ENCODE assay signal across 14 cellular contexts in the genomic region with DNA sequence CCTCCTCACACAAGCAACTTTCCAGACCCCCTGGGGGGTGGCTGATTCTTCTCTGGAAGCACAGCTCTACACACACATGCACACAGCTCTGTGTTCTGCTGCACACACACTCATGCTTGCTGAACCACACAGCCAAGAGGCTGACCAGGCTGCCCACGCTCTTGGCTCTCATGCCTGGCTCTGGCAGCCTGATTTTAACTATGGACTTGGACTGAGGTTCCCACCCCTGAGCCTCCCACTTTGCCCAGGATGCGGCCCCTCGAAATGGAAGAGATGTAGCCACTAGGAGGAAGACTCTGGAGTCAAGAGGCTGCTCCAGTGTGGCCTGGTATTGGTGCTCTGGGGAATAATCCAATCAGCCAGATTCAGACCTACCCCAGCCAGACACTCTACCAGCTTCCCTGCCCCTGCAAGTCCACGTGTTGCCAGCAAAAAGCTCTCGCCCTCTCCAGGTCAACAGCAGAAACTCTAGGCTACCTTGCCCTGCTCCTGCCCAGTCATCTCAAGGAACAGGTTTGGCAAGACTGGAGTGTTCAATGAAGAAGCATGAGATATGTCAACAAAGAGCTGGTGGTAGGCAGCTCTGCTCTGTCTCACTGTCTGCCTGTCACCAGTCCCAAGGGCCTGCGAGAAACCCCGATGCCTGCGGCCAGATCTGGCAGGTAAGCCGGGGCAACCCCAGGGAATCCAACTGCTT. TPM values are rescaled to one million over a fixed set of nuclear protein-coding genes. Genes with fewer than 3 reads are reported as not detected.
DNase-seq lines count a peak whose midpoint lies in the region; ATAC-seq and TF ChIP-seq lines count a peak whose summit lies in the region.
"Had no signal": no experiment of that assay in that cellular context is flagged by ENCODE, and none has a peak within 500 bp of the region (broad histone marks: within the 10 kb centered on the region; RNA-seq: fewer than 3 reads in every experiment).

No MANE protein-coding gene starts in this region.

- ATAC-seq in Right ventricle myocardium superior (ENCODE audit: poor library complexity), result peak; percentile 45
- ATAC-seq in left cardiac atrium, result no peak
- no peak for ATAC-seq in activated CD8-positive, alpha-beta T cell treated with anti-CD3 and anti-CD28 coated beads for 36 hours
- ATAC-seq in lower lobe of right lung, result peak; percentile 75 to 83
- ATAC-seq: right cardiac atrium had no signal

- intact Hi-C loops in Right ventricle myocardium superior (cut with DNase I), result no loop called here
- intact Hi-C loops in left cardiac atrium (cut with DNase I), result no loop called here
- intact Hi-C loops in activated CD8-positive, alpha-beta T cell treated with anti-CD3 and anti-CD28 coated beads for 36 hours (cut with micrococcal nuclease), result no loop called here
- intact Hi-C loops in lower lobe of right lung (cut with DNase I), result no loop called here

- DNase-seq in Right ventricle myocardium superior, result peak; percentile 38
- no peak for DNase-seq in left cardiac atrium
- no peak for DNase-seq in activated CD8-positive, alpha-beta T cell treated with anti-CD3 and anti-CD28 coated beads for 36 hours
- peak; percentile 70 for DNase-seq in lower lobe of right lung
- DNase-seq in effector CD8-positive, alpha-beta T cell (lab: John Stamatoyannopoulos, UW), result no peak
- DNase-seq in HFFc6, result no peak
- no peak for DNase-seq in foreskin melanocyte
- DNase-seq: activated CD4-positive, alpha-beta T cell treated with anti-CD3 and anti-CD28 coated beads, Interleukin-2, amount 10 ng/mL, durations not matched to agents 24 days and 14 days; AML-193; NCI-H1694 treated with DMSO at 0.1 percent for 48 hours; RPMI8226 had no signal

- peaks cover 15% of the 10 kb centered on the region for H3K36me3 Mint-ChIP-seq in activated CD8-positive, alpha-beta T cell treated with anti-CD3 and anti-CD28 coated beads for 36 hours (ENCODE audit: low read depth)
- peaks cover 10% of the 10 kb centered on the region; the same call in 1 of the 2 replicates for H3K36me3 Mint-ChIP-seq in HFFc6 (ENCODE audit: low read depth)

- CTCF ChIA-PET in activated CD8-positive, alpha-beta T cell treated with anti-CD3 and anti-CD28 coated beads for 36 hours (lab: Charles Lee), result interaction anchor here (5.7 to 19.3 kb wide), 2 partner anchors 9 to 92 kb away, joined by 31 to 472 read pairs; a partner anchor contains a TSS

- H3K27ac Mint-ChIP-seq in activated CD8-positive, alpha-beta T cell treated with anti-CD3 and anti-CD28 coated beads for 36 hours, result peak overlapping the region; percentile 51
- H3K27ac Mint-ChIP-seq in HFFc6, result no peak overlapping the region

- no peak overlapping the region for H3K4me3 Mint-ChIP-seq in activated CD8-positive, alpha-beta T cell treated with anti-CD3 and anti-CD28 coated beads for 36 hours
- H3K4me3 Mint-ChIP-seq in HFFc6, result no peak overlapping the region
- H3K4me3 Mint-ChIP-seq: activated CD4-positive, alpha-beta T cell treated with anti-CD3 and anti-CD28 coated beads, Interleukin-2, amount 10 ng/mL, durations not matched to agents 24 days and 14 days had no signal

- H3K4me1 Mint-ChIP-seq in activated CD8-positive, alpha-beta T cell treated with anti-CD3 and anti-CD28 coated beads for 36 hours (ENCODE audit: low read depth), result peaks cover 69% of the 10 kb centered on the region
- H3K4me1 Mint-ChIP-seq in HFFc6 (ENCODE audit: low read depth), result peaks cover 18% of the 10 kb centered on the region

- H3K36me3 ChIP-seq in lower lobe of right lung (peaks cover 89% of the 10 kb centered on the region), urinary bladder (ENCODE audit: insufficient read depth) (no peaks in the 10 kb centered on the region)

- POLR2A ChIA-PET in activated CD8-positive, alpha-beta T cell treated with anti-CD3 and anti-CD28 coated beads for 36 hours (lab: Charles Lee), result interaction anchor here (1.1 to 2.5 kb wide), 4 partner anchors 8 to 27 kb away, joined by 3 to 7 read pairs (median 4); a partner anchor contains a TSS

- H3K27ac ChIP-seq in lower lobe of right lung (peak overlapping the region; percentile 67), urinary bladder (ENCODE audit: low read depth) (peak overlapping the region; percentile 51)

- H3K4me3 ChIP-seq in lower lobe of right lung (no peak overlapping the region), urinary bladder (ENCODE audit: low read depth, low read length) (no peak overlapping the region)

- H3K9me3 Mint-ChIP-seq in activated CD8-positive, alpha-beta T cell treated with anti-CD3 and anti-CD28 coated beads for 36 hours, result no peaks in the 10 kb centered on the region
- H3K9me3 Mint-ChIP-seq in HFFc6, result no peaks in the 10 kb centered on the region
- H3K9me3 Mint-ChIP-seq: activated CD4-positive, alpha-beta T cell treated with anti-CD3 and anti-CD28 coated beads, Interleukin-2, amount 10 ng/mL, durations not matched to agents 24 days and 14 days had no signal

- H3K27me3 ChIP-seq in lower lobe of right lung (ENCODE audit: low read depth), result no peaks in the 10 kb centered on the region

- WGBS in urinary bladder, result 79% methylated on average over 9 of the region's 9 CpGs

- no peaks in the 10 kb centered on the region for H3K27me3 Mint-ChIP-seq in activated CD8-positive, alpha-beta T cell treated with anti-CD3 and anti-CD28 coated beads for 36 hours
- H3K27me3 Mint-ChIP-seq in HFFc6 (ENCODE audit: insufficient read depth), result peaks cover 4% of the 10 kb centered on the region
- H3K27me3 Mint-ChIP-seq: activated CD4-positive, alpha-beta T cell treated with anti-CD3 and anti-CD28 coated beads, Interleukin-2, amount 10 ng/mL, durations not matched to agents 24 days and 14 days had no signal

- TF ChIP-seq CTCF in activated CD8-positive, alpha-beta T cell treated with anti-CD3 and anti-CD28 coated beads for 36 hours (IDR thresholded peaks at IDR 0.05), result no peak
- TF ChIP-seq CTCF in lower lobe of right lung (IDR thresholded peaks at IDR 0.05) (no peak), HFFc6 (IDR thresholded peaks at IDR 0.05) (no peak)

- no peaks in the 10 kb centered on the region for H3K9me3 ChIP-seq in lower lobe of right lung

- H3K4me1 ChIP-seq in lower lobe of right lung (peaks cover 64% of the 10 kb centered on the region), urinary bladder (ENCODE audit: insufficient read depth) (no peaks in the 10 kb centered on the region)

RNA-seq across cellular contexts. Expression of a gene that starts 8.8 kb away (rescaled TPM):
- 5.3 TPM for total RNA-seq in Right ventricle myocardium superior
- total RNA-seq in left cardiac atrium, result 1 to 10 TPM; 7.4 to 9.4 TPM
- 1 to 10 TPM; 4.2 to 5.1 TPM for total RNA-seq in activated CD8-positive, alpha-beta T cell treated with anti-CD3 and anti-CD28 coated beads for 36 hours
- total RNA-seq in lower lobe of right lung, result 16.2 TPM
- total RNA-seq in urinary bladder, result 7.5 TPM
- polyA plus RNA-seq in urinary bladder, result 21.7 TPM
- total RNA-seq in HFFc6 (2021; fragmentation: NEBNext Ultra II Directional; extraction: Animal tissue kit (Norgen Biotek cat#: 25700)), result 1 to 10 TPM; 4.5 to 8.1 (median 5.7) TPM

RNA-seq across cellular contexts. Expression of a gene that starts 28.6 kb away (rescaled TPM):
- total RNA-seq in Right ventricle myocardium superior, result 6.5 TPM
- total RNA-seq in left cardiac atrium, result 10 to 100 TPM; 11.9 to 12.3 TPM
- total RNA-seq in activated CD8-positive, alpha-beta T cell treated with anti-CD3 and anti-CD28 coated beads for 36 hours, result 10 to 100 TPM; 20.5 to 21.1 TPM
- total RNA-seq in lower lobe of right lung, result 27.4 TPM
- 8.4 TPM for total RNA-seq in urinary bladder
- 31.7 TPM for polyA plus RNA-seq in urinary bladder
- 10 to 100 TPM; 15.6 to 20.6 (median 16.7) TPM for total RNA-seq in HFFc6 (2021; fragmentation: NEBNext Ultra II Directional; extraction: Animal tissue kit (Norgen Biotek cat#: 25700))

RNA-seq across cellular contexts. Expression of a gene that starts 31.5 kb away (rescaled TPM):
- total RNA-seq in Right ventricle myocardium superior (0.11 TPM), left cardiac atrium (1 to 10 TPM in 1 of 2 donors, under 1 TPM in 1; 0.56 to 1.4 TPM), lower lobe of right lung (1.1 TPM), urinary bladder (0.32 TPM)
- total RNA-seq in activated CD8-positive, alpha-beta T cell treated with anti-CD3 and anti-CD28 coated beads for 36 hours, result 10 to 100 TPM; 44.3 to 45.7 TPM
- polyA plus RNA-seq in urinary bladder, result 1.3 TPM
- total RNA-seq in HFFc6 (2021; fragmentation: NEBNext Ultra II Directional; extraction: Animal tissue kit (Norgen Biotek cat#: 25700)), result not detected
- total RNA-seq: lung microvascular endothelial cell had no signal

RNA-seq across cellular contexts. Expression of a gene that starts 51.6 kb away (rescaled TPM):
- total RNA-seq in Right ventricle myocardium superior, result 0.54 TPM
- 1 to 10 TPM in 1 of 2 donors, under 1 TPM in 1; 0.94 to 7.0 TPM for total RNA-seq in left cardiac atrium
- 100 to 1,000 TPM; 160 to 161 TPM for total RNA-seq in activated CD8-positive, alpha-beta T cell treated with anti-CD3 and anti-CD28 coated beads for 36 hours
- total RNA-seq in lower lobe of right lung, result 3.1 TPM
- total RNA-seq in urinary bladder, result 4.8 TPM
- 1.1 TPM for polyA plus RNA-seq in urinary bladder
- total RNA-seq in HFFc6 (2021; fragmentation: NEBNext Ultra II Directional; extraction: Animal tissue kit (Norgen Biotek cat#: 25700)), result 1 to 10 TPM in 4 of 6 experiments, under 1 TPM in 2; 0.40 to 2.2 (median 1.1) TPM

RNA-seq across cellular contexts. Expression of a gene that starts 58.5 kb away (rescaled TPM):
- total RNA-seq in Right ventricle myocardium superior (87.7 TPM), left cardiac atrium (100 to 1,000 TPM in 1 of 2 donors, 10 to 100 TPM in 1; 94.3 to 105 TPM), lower lobe of right lung (162 TPM), urinary bladder (27.5 TPM)
- 100 to 1,000 TPM; 252 to 262 TPM for total RNA-seq in activated CD8-positive, alpha-beta T cell treated with anti-CD3 and anti-CD28 coated beads for 36 hours
- 53.6 TPM for polyA plus RNA-seq in urinary bladder
- 100 to 1,000 TPM; 166 to 197 (median 181) TPM for total RNA-seq in HFFc6 (2021; fragmentation: NEBNext Ultra II Directional; extraction: Animal tissue kit (Norgen Biotek cat#: 25700))

Comparison
In these comparisons a context has a peak if more than half of its experiments do, and no peak if none do; other contexts are left out.
1. ATAC-seq: peak in Right ventricle myocardium superior (single experiment) and lower lobe of right lung (2 of 2); none in left cardiac atrium (0 of 2) and activated CD8-positive, alpha-beta T cell treated with anti-CD3 and anti-CD28 coated beads for 36 hours (single experiment).
2. DNase-seq: peak in Right ventricle myocardium superior (single experiment) and lower lobe of right lung (single experiment); none in left cardiac atrium (single experiment), activated CD8-positive, alpha-beta T cell treated with anti-CD3 and anti-CD28 coated beads for 36 hours (single experiment), effector CD8-positive, alpha-beta T cell (single experiment), HFFc6 (single experiment) and foreskin melanocyte (single experiment).
3. RNA of a gene that starts 31.5 kb away (total RNA-seq): 44.3 to 45.7 TPM in activated CD8-positive, alpha-beta T cell treated with anti-CD3 and anti-CD28 coated beads for 36 hours; 0.56 to 1.4 TPM in left cardiac atrium, 1.1 TPM in lower lobe of right lung (single experiment), 0.32 TPM in urinary bladder (single experiment), 0.11 TPM in Right ventricle myocardium superior (single experiment) and not detected in HFFc6; every median in the first group is over 10 times any median in the second.